ENCODE assay signal across 8 cellular contexts in the genomic region with DNA sequence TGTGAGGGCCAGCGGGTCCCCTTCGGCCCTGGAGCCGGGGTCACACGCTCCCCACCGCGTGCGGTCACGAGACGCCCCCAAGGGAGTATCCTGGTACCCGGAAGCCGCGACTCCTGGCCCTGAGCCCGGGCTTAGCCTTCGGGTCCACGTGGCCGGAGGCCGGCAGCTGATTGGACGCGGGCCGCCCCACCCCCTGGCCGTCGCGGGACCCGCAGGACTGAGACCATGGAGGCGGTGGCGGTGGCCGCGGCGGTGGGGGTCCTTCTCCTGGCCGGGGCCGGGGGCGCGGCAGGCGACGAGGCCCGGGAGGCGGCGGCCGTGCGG. TPM values are rescaled to one million over a fixed set of nuclear protein-coding genes. Genes with fewer than 3 reads are reported as not detected.
DNase-seq lines count a peak whose midpoint lies in the region; ATAC-seq and TF ChIP-seq lines count a peak whose summit lies in the region.

A gene (plus strand): TSS at position 194 of the 324 bp plus-strand sequence. CDS start 32 bp downstream, at position 226.

- peak within 1 kb of the TSS; percentile 86 for H3K27ac Mint-ChIP-seq in activated T-helper 17 cell treated with anti-CD3 and anti-CD28 coated beads, Interleukin-2, amount 50 U/mL, for 72 hours
- H3K27ac Mint-ChIP-seq in natural killer cell: peak within 1 kb of the TSS; percentile 75 to 83

- H3K4me1 Mint-ChIP-seq in activated T-helper 17 cell treated with anti-CD3 and anti-CD28 coated beads, Interleukin-2, amount 50 U/mL, for 72 hours: peaks cover 21% of the 10 kb centered on the region
- H3K4me1 Mint-ChIP-seq in natural killer cell: peaks cover 27 to 50% of the 10 kb centered on the region in 2 donors

- H2AFZ ChIP-seq in fibroblast of lung (ENCODE audit: low read length): peak within 1 kb of the TSS; percentile 60

- peak within 1 kb of the TSS; percentile 82 for H3K9ac ChIP-seq in fibroblast of lung (ENCODE audit: insufficient read depth, low read length)

- ATAC-seq in GM21786 (IDR thresholded peaks at IDR 0.05; ENCODE audit: unreplicated experiment) (peak; percentile 73), natural killer cell (peak; percentile 88 to 92 (median 88))
- ATAC-seq in activated T-helper 17 cell treated with anti-CD3 and anti-CD28 coated beads, Interleukin-2, amount 50 U/mL, for 72 hours (replicated peaks): peak; percentile 94

- no peak for TF ChIP-seq CTCF in fibroblast of lung (conservative IDR thresholded peaks at IDR 0.05 in 1 of 2, IDR thresholded peaks at IDR 0.05 in 1 of 2; ENCODE audit: low read depth in 1 of 2, low read length in 2 of 2)
- no peak for TF ChIP-seq CTCF in natural killer cell (IDR thresholded peaks at IDR 0.05)

- H3K36me3 ChIP-seq in KOPT-K1 (ENCODE audit: insufficient read depth, low read length) (no peaks in the 10 kb centered on the region), fibroblast of lung (ENCODE audit: control insufficient read depth, insufficient read depth, low read length) (peaks cover 12% of the 10 kb centered on the region)

- no peaks in the 10 kb centered on the region for H3K9me3 ChIP-seq in KOPT-K1 (ENCODE audit: insufficient read depth, low read length, poor library complexity, severe bottlenecking)
- H3K9me3 ChIP-seq in fibroblast of lung (ENCODE audit: control insufficient read depth, insufficient read depth, low read depth, low read length): no peaks in the 10 kb centered on the region

- H3K4me2 ChIP-seq in fibroblast of lung (ENCODE audit: extremely low read depth, insufficient read depth, low read length): peak within 1 kb of the TSS; percentile 89

- peaks cover 9% of the 10 kb centered on the region for H3K79me2 ChIP-seq in fibroblast of lung (ENCODE audit: control insufficient read depth, insufficient read depth, low read length)

- no peaks in the 10 kb centered on the region for H3K9me3 Mint-ChIP-seq in activated T-helper 17 cell treated with anti-CD3 and anti-CD28 coated beads, Interleukin-2, amount 50 U/mL, for 72 hours
- no peaks in the 10 kb centered on the region for H3K9me3 Mint-ChIP-seq in natural killer cell

- H3K27ac ChIP-seq in KOPT-K1 (ENCODE audit: low read depth, low read length, poor library complexity, severe bottlenecking): peak within 1 kb of the TSS; percentile 57
- H3K27ac ChIP-seq in fibroblast of lung (ENCODE audit: insufficient read depth, low read length): peak within 1 kb of the TSS; percentile 70

- no peaks in the 10 kb centered on the region for H3K27me3 ChIP-seq in fibroblast of lung (ENCODE audit: control insufficient read depth, insufficient read depth, low read length)

- no peaks in the 10 kb centered on the region for H3K27me3 Mint-ChIP-seq in activated T-helper 17 cell treated with anti-CD3 and anti-CD28 coated beads, Interleukin-2, amount 50 U/mL, for 72 hours
- H3K27me3 Mint-ChIP-seq in natural killer cell (ENCODE audit: low read depth in 2 of 2): no peaks in the 10 kb centered on the region

- H3K4me3 Mint-ChIP-seq in activated T-helper 17 cell treated with anti-CD3 and anti-CD28 coated beads, Interleukin-2, amount 50 U/mL, for 72 hours: peak within 1 kb of the TSS; percentile 90
- peak within 1 kb of the TSS; percentile 88 for H3K4me3 Mint-ChIP-seq in natural killer cell

- H3K4me1 ChIP-seq in fibroblast of lung (ENCODE audit: control insufficient read depth, extremely low read depth, insufficient read depth, low read length): peaks cover 13% of the 10 kb centered on the region

- H3K36me3 Mint-ChIP-seq in activated T-helper 17 cell treated with anti-CD3 and anti-CD28 coated beads, Interleukin-2, amount 50 U/mL, for 72 hours (ENCODE audit: low read depth): no peaks in the 10 kb centered on the region
- H3K36me3 Mint-ChIP-seq in natural killer cell: no peaks in the 10 kb centered on the region

- DNase-seq in DMS79 treated with DMSO at 0.1 percent for 48 hours (lab: John Stamatoyannopoulos, UW) (peak; percentile 82), RPMI7951 (ENCODE audit: low read depth) (peak; percentile 88), fibroblast of lung (ENCODE audit: low read depth in 2 of 2) (peak; percentile 76 to 88), natural killer cell (peak; percentile 84)
- DNase-seq in stimulated activated naive CD4-positive, alpha-beta T cell treated with Interleukin-2 at 50 U/mL for 16 hours (lab: John Stamatoyannopoulos, UW): peak; percentile 75

- no peaks in the 10 kb centered on the region for H4K20me1 ChIP-seq in fibroblast of lung (ENCODE audit: control insufficient read depth, extremely low read depth, insufficient read depth, low read length)

- intact Hi-C loops in natural killer cell (cut with micrococcal nuclease): loop anchor here (2.0 kb wide), 1 partner anchor 19 kb away; no protein-coding TSS in a partner anchor

- peak within 1 kb of the TSS; percentile 76 to 85 (median 78) for H3K4me3 ChIP-seq in fibroblast of lung (replicated peaks in 1 of 4; ENCODE audit: control extremely low read depth in 1 of 4, insufficient read depth in 1 of 4, low read depth in 3 of 4, low read length in 4 of 4)

RNA-seq across cellular contexts. Expression of the gene that starts here (rescaled TPM):
- 12.7 and 15.5 TPM in 2 replicates for total RNA-seq in RPMI7951 (2014; rRNA removed; shearing (Covaris generic))
- 10 to 100 TPM in 1 of 2 donors, 1 to 10 TPM in 1; 8.4 to 11.0 TPM for total RNA-seq in activated T-helper 17 cell treated with anti-CD3 and anti-CD28 coated beads, Interleukin-2, amount 50 U/mL, for 72 hours
- total RNA-seq in fibroblast of lung (22.3 and 31.9 TPM in 2 replicates), natural killer cell (10 to 100 TPM; 34.8 to 44.3 (median 36.4) TPM)
- polyA plus RNA-seq in fibroblast of lung: 18.5 and 19.5 TPM in 2 replicates
- 28.9 and 33.2 TPM in 2 replicates for polyA plus RNA-seq in fibroblast of lung (2012)
- polyA minus RNA-seq in fibroblast of lung (ENCODE audit: low replicate concordance): 29.5 and 45.2 TPM in 2 replicates

Comparison
In these comparisons a context has a peak if more than half of its experiments do, and no peak if none do; other contexts are left out.
1. Peak in every context shown above with its lines: DNase-seq, ATAC-seq, H3K4me3 ChIP-seq and H3K27ac ChIP-seq.